Comparison of ENCODE assay signal across 8 cellular contexts in genomic region chr1:155308493-155309422, GRCh38. TPM values are rescaled to one million over a fixed set of nuclear protein-coding genes. Genes with fewer than 3 reads are reported as not detected.
A peak's percentile ranks its signal among the peaks of the same experiment; 100 is the strongest.
DNase-seq lines count a peak whose midpoint lies in the region; ATAC-seq, FAIRE-seq and TF ChIP-seq lines count a peak whose summit lies in the region.

TSS of gene FDPS (plus strand) at chr1:155308866. CDS start at chr1:155309790, 924 bp downstream.

- DNase-seq in BE2C = peak; percentile 98
- DNase-seq in GM19240 (ENCODE audit: insufficient read length, low spot score) = peak; percentile 94
- DNase-seq in NCI-H526 (lab: John Stamatoyannopoulos, UW) = peak; percentile 100
- DNase-seq in activated CD4-positive, alpha-beta T cell treated with anti-CD3 and anti-CD28 coated beads for 48 hours = peak; percentile 98
- peak; percentile 99 for DNase-seq in kidney tubule cell (ENCODE audit: low spot score)
- peak; percentile 87 to 95 (median 90) for DNase-seq in stimulated activated CD4-positive, alpha-beta T cell treated with anti-CD3 and anti-CD28 coated beads, Interleukin-1b, Interleukin-23, amount 100 ng/mL, for 24 hours (ENCODE audit: low read depth in 4 of 4, low spot score in 1 of 4)

- H3K36me3 ChIP-seq in BE2C = peaks cover 20% of the 10 kb centered on the region

- ATAC-seq in HG03460 (IDR thresholded peaks at IDR 0.05; ENCODE audit: unreplicated experiment) = peak; percentile 89

- no peaks in the 10 kb centered on the region for H3K27me3 ChIP-seq in BE2C

- H3K4me3 ChIP-seq in BE2C (ENCODE audit: low read depth, low read length) = peak within 1 kb of the TSS; percentile 93

- peak; percentile 57 for FAIRE-seq in colon (lab: Jason Lieb, UNC)

- H3K4me1 ChIP-seq in BE2C = peaks cover 2% of the 10 kb centered on the region; the same call in 1 of the 2 replicates

- no peaks in the 10 kb centered on the region for H3K9me3 ChIP-seq in BE2C

- no peak for TF ChIP-seq CTCF in BE2C (IDR thresholded peaks at IDR 0.05; ENCODE audit: low read depth, low read length)

RNA-seq across cellular contexts. Expression of gene FDPS, which starts in this region (rescaled TPM):
- polyA plus RNA-seq in BE2C (2012; ENCODE audit: insufficient read depth, insufficient read length, low read depth) = 135 TPM

Comparison
In these comparisons a context has a peak if more than half of its experiments do, and no peak if none do; other contexts are left out.
1. Peak in every context shown above with its lines: DNase-seq, ATAC-seq and H3K4me3 ChIP-seq.